Comparison of ENCODE assay signal across 9 cellular contexts in the genomic region with DNA sequence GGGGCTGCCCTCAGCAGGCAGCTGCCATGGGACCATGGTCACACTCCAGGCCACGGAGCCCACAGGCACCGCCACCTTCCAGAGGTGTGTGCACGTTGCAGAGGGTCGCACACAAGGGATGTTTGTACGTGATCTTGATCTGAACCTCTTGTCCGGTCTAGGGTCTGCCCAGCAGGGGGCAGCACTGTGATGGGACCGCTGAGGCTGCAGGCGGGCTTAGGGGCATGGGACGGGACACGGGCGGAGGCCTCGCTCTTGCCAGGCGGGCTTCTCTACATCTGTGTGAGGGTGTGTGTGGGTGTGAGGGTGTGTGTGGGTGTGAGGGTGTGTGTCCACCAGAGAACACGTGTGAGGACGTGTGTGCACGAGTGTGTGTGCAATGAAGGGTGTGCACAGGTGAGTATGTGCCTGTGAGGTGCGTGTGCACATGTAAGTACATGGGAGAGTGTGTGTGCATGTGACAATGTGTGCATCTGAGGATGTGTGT. TPM values are rescaled to one million over a fixed set of nuclear protein-coding genes. Genes with fewer than 3 reads are reported as not detected.
A peak's percentile ranks its signal among the peaks of the same experiment; 100 is the strongest.
DNase-seq lines count a peak whose midpoint lies in the region; ATAC-seq, FAIRE-seq and TF ChIP-seq lines count a peak whose summit lies in the region.
"Had no signal": no experiment of that assay in that cellular context is flagged by ENCODE, and none has a peak within 500 bp of the region (broad histone marks: within the 10 kb centered on the region; RNA-seq: fewer than 3 reads in every experiment).

No MANE protein-coding gene starts in this region.

- CTCF ChIA-PET in activated naive CD4-positive, alpha-beta T cell treated with anti-CD3 and anti-CD28 coated beads, Interleukin-2, amount 10 ng/mL, durations not matched to agents 7 days and 5 days (lab: Charles Lee) = interaction anchor here (0.8 to 2.7 kb wide), 2 partner anchors 9 to 402 kb away, joined by 3 to 16 read pairs; no protein-coding TSS in a partner anchor

- H3K27ac Mint-ChIP-seq in activated naive CD4-positive, alpha-beta T cell treated with anti-CD3 and anti-CD28 coated beads, Interleukin-2, amount 10 ng/mL, durations not matched to agents 7 days and 5 days = no peak overlapping the region
- H3K27ac Mint-ChIP-seq: activated naive CD4-positive, alpha-beta T cell treated with anti-CD3 and anti-CD28 coated beads, Interleukin-2, amount 50 U/mL, for 24 hours had no signal

- no peaks in the 10 kb centered on the region for H3K36me3 Mint-ChIP-seq in activated naive CD4-positive, alpha-beta T cell treated with anti-CD3 and anti-CD28 coated beads, Interleukin-2, amount 10 ng/mL, durations not matched to agents 7 days and 5 days
- H3K36me3 Mint-ChIP-seq: activated naive CD4-positive, alpha-beta T cell treated with anti-CD3 and anti-CD28 coated beads, Interleukin-2, amount 50 U/mL, for 24 hours had no signal

- no peaks in the 10 kb centered on the region for H3K36me3 ChIP-seq in SJCRH30

- DNase-seq in GM12892 (ENCODE audit: insufficient read length) (peak; percentile 55), SJCRH30 (peak; percentile 51 to 69), iPS-NIHi11 (ENCODE audit: low spot score) (peak; percentile 87), NK-92 (lab: John Stamatoyannopoulos, UW; ENCODE audit: unreplicated experiment) (no peak)
- peak; percentile 75 for DNase-seq in activated naive CD4-positive, alpha-beta T cell treated with anti-CD3 and anti-CD28 coated beads, Interleukin-2, amount 10 ng/mL, durations not matched to agents 7 days and 5 days
- DNase-seq in stimulated activated CD4-positive, alpha-beta T cell treated with anti-CD3 and anti-CD28 coated beads, Interleukin-2, amount 100 ng/mL, for 48 hours = peak; percentile 58 to 69
- no peak for DNase-seq in NK-92 treated with Interleukin-12 subunit alpha and Interleukin-12 subunit beta, amount 100 ng/mL, for 24 hours (lab: John Stamatoyannopoulos, UW)

- no peak for ATAC-seq in HG03432 (IDR thresholded peaks at IDR 0.05; ENCODE audit: unreplicated experiment)

- H3K27ac ChIP-seq in SJCRH30 = no peak overlapping the region

- no peak for TF ChIP-seq POLR2A in GM12892 (IDR thresholded peaks at IDR 0.05; ENCODE audit: low read depth, low read length)

- H3K9me3 Mint-ChIP-seq in activated naive CD4-positive, alpha-beta T cell treated with anti-CD3 and anti-CD28 coated beads, Interleukin-2, amount 10 ng/mL, durations not matched to agents 7 days and 5 days = no peaks in the 10 kb centered on the region
- H3K9me3 Mint-ChIP-seq: activated naive CD4-positive, alpha-beta T cell treated with anti-CD3 and anti-CD28 coated beads, Interleukin-2, amount 50 U/mL, for 24 hours had no signal

- peaks cover 31% of the 10 kb centered on the region for H3K27me3 Mint-ChIP-seq in activated naive CD4-positive, alpha-beta T cell treated with anti-CD3 and anti-CD28 coated beads, Interleukin-2, amount 10 ng/mL, durations not matched to agents 7 days and 5 days
- H3K27me3 Mint-ChIP-seq: activated naive CD4-positive, alpha-beta T cell treated with anti-CD3 and anti-CD28 coated beads, Interleukin-2, amount 50 U/mL, for 24 hours had no signal

- H3K27me3 ChIP-seq in SJCRH30 = no peaks in the 10 kb centered on the region; the same call in 1 of the 2 replicates

- no peak overlapping the region for H3K4me3 Mint-ChIP-seq in activated naive CD4-positive, alpha-beta T cell treated with anti-CD3 and anti-CD28 coated beads, Interleukin-2, amount 10 ng/mL, durations not matched to agents 7 days and 5 days
- H3K4me3 Mint-ChIP-seq: activated naive CD4-positive, alpha-beta T cell treated with anti-CD3 and anti-CD28 coated beads, Interleukin-2, amount 50 U/mL, for 24 hours had no signal

- H3K4me1 Mint-ChIP-seq in activated naive CD4-positive, alpha-beta T cell treated with anti-CD3 and anti-CD28 coated beads, Interleukin-2, amount 10 ng/mL, durations not matched to agents 7 days and 5 days = peaks cover 11% of the 10 kb centered on the region

- no peak overlapping the region for H3K4me3 ChIP-seq in SJCRH30

- no peaks in the 10 kb centered on the region for H3K9me3 ChIP-seq in SJCRH30 (replicated peaks)

- FAIRE-seq in GM12892 (lab: Jason Lieb, UNC) = no peak

- no peaks in the 10 kb centered on the region for H3K4me1 ChIP-seq in SJCRH30

RNA-seq across cellular contexts. Expression of gene CACNA1I, which starts 52.4 kb away (rescaled TPM):
- not detected for polyA plus RNA-seq in GM12892 (2012; ENCODE audit: missing spikeins)
- total RNA-seq in SJCRH30 (2014; rRNA removed; shearing (Covaris generic)) = 0.02 TPM in 1 of 2 replicates, not detected in the other

Comparison
In these comparisons a context has a peak if more than half of its experiments do, and no peak if none do; other contexts are left out.
1. DNase-seq: peak in GM12892 (single experiment), SJCRH30 (2 of 2), activated naive CD4-positive, alpha-beta T cell treated with anti-CD3 and anti-CD28 coated beads, Interleukin-2, amount 10 ng/mL, durations not matched to agents 7 days and 5 days (single experiment), iPS-NIHi11 (single experiment) and stimulated activated CD4-positive, alpha-beta T cell treated with anti-CD3 and anti-CD28 coated beads, Interleukin-2, amount 100 ng/mL, for 48 hours (2 of 2); none in NK-92 treated with Interleukin-12 subunit alpha and Interleukin-12 subunit beta, amount 100 ng/mL, for 24 hours (single experiment) and NK-92 (single experiment).